ENCODE assay signal across 1 cellular context in the genomic region with DNA sequence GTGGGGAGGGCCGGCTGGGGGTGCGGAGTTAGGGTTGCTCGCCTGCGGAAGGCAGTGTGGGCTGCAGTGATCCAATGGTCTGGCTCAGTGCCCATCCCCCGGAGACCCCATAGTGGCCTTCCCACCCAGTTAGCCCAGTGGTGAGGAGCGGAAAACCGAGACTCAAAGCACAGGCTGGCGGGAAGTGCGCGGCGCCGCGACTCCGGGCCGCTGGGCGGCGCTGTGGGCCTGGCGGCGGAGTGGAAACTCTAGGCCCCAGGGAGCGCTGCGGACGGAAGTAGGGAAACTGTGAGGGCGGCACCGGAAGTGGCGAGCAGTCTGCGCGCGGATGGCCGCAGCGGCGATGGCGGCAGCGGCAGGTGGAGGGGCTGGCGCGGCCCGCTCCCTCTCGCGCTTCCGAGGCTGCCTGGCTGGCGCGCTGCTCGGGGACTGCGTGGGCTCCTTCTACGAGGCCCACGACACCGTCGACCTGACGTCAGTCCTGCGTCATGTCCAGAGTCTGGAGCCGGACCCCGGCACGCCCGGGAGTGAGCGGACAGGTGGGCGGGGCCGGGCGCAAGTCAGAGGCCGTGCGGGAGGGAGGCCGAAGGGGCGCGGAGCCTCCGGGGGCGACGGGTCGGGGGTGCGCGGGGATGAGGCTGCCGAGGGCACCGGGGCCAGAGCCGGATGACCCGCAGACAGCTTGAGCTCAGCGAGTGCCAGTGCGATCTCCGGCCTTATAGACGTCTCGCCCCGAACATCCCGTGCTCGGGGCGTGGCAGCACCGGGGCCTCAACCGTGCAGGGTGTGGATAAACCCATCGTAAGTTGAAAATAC.
TF ChIP-seq lines count a peak whose summit lies in the region.

A gene with protein sequence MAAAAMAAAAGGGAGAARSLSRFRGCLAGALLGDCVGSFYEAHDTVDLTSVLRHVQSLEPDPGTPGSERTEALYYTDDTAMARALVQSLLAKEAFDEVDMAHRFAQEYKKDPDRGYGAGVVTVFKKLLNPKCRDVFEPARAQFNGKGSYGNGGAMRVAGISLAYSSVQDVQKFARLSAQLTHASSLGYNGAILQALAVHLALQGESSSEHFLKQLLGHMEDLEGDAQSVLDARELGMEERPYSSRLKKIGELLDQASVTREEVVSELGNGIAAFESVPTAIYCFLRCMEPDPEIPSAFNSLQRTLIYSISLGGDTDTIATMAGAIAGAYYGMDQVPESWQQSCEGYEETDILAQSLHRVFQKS (plus strand): TSS at position 316 of the 816 bp plus-strand sequence. CDS start 13 bp downstream, at position 329.

TF ChIP-seq in HEK293, 187 proteins besides CTCF, POLR2A, EP300 and RAD21 (continued from another document):
- TF ChIP-seq, protein P1, sequence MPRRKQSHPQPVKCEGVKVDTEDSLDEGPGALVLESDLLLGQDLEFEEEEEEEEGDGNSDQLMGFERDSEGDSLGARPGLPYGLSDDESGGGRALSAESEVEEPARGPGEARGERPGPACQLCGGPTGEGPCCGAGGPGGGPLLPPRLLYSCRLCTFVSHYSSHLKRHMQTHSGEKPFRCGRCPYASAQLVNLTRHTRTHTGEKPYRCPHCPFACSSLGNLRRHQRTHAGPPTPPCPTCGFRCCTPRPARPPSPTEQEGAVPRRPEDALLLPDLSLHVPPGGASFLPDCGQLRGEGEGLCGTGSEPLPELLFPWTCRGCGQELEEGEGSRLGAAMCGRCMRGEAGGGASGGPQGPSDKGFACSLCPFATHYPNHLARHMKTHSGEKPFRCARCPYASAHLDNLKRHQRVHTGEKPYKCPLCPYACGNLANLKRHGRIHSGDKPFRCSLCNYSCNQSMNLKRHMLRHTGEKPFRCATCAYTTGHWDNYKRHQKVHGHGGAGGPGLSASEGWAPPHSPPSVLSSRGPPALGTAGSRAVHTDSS (tag by site-specific recombination; IDR thresholded peaks at IDR 0.05): no peak
- peak; percentile 76 for TF ChIP-seq EGR2 (tag by site-specific recombination; IDR thresholded peaks at IDR 0.05; ENCODE audit: low read depth)
- peak; percentile 100 for TF ChIP-seq KLF9 (tag by site-specific recombination; IDR thresholded peaks at IDR 0.05; ENCODE audit: low read depth)
